In the genomic region with DNA sequence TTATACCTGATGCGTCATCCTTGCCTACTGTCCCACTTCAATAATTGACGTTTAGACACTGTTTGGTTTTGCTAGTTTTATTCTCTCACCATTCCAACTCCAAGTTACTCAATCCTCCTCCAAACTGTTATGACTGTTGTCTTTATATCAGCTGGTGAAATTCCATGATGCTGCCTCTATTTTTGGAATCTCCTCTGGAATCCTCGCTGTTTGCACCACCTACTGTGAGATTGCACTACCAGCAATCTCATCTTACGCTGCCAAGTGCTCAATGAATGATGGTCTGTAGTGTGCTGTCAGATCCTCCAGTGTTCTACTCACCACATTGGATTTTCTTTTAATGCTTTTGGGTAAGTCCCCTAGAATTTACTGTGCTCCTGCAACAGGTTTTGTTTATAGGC, we compare ENCODE assay signal across 11 cellular contexts. TPM values are rescaled to one million over a fixed set of nuclear protein-coding genes. Genes with fewer than 3 reads are reported as not detected.
DNase-seq lines count a peak whose midpoint lies in the region; ATAC-seq and TF ChIP-seq lines count a peak whose summit lies in the region.
"Had no signal": no experiment of that assay in that cellular context is flagged by ENCODE, and none has a peak within 500 bp of the region (broad histone marks: within the 10 kb centered on the region; RNA-seq: fewer than 3 reads in every experiment).

No MANE protein-coding gene starts in this region.

- DNase-seq in EH (ENCODE audit: low read depth), result peak; percentile 94
- DNase-seq in fibroblast of pulmonary artery (ENCODE audit: low read depth), result peak; percentile 73
- DNase-seq in osteocyte (ENCODE audit: extremely low spot score, unreplicated experiment), result no peak
- DNase-seq in WERI-Rb-1, result no peak
- DNase-seq in stimulated activated CD4-positive, alpha-beta T cell treated with anti-CD3 and anti-CD28 coated beads, Interleukin-4, amount 100 ng/mL, for 1 hour, result no peak
- no peak for DNase-seq in Kasumi-1 (lab: John Stamatoyannopoulos, UW)
- DNase-seq: Calu3 had no signal

- H3K27me3 ChIP-seq in WERI-Rb-1 (ENCODE audit: insufficient read depth, low read depth, severe bottlenecking), result no peaks in the 10 kb centered on the region

- peak overlapping the region; percentile 77 for H3K27ac Mint-ChIP-seq in osteocyte (ENCODE audit: unreplicated experiment)
- H3K27ac Mint-ChIP-seq: activated T-helper 2 cell treated with anti-CD3 and anti-CD28 coated beads, Interferon-gamma antibody, Interleukin-2, Interleukin-4, amounts not matched to agents 10 μg/mL and 5 μg/mL and 100 μg/mL, durations not matched to agents 14 hours and 24 hours and 36 hours had no signal

- no peaks in the 10 kb centered on the region for H3K9me3 Mint-ChIP-seq in osteocyte (ENCODE audit: unreplicated experiment)
- H3K9me3 Mint-ChIP-seq: activated T-helper 2 cell treated with anti-CD3 and anti-CD28 coated beads, Interferon-gamma antibody, Interleukin-2, Interleukin-4, amounts not matched to agents 10 μg/mL and 5 μg/mL and 100 μg/mL, durations not matched to agents 14 hours and 24 hours and 36 hours had no signal

- H3K4me3 ChIP-seq in fibroblast of pulmonary artery (replicated peaks; ENCODE audit: low read depth, low read length), result no peak overlapping the region
- H3K4me3 ChIP-seq in WERI-Rb-1 (ENCODE audit: low read depth, low read length), result no peak overlapping the region
- H3K4me3 ChIP-seq: prostate gland had no signal

- ATAC-seq in HG03460 (IDR thresholded peaks at IDR 0.05; ENCODE audit: unreplicated experiment), result no peak

- no peaks in the 10 kb centered on the region for H3K27me3 Mint-ChIP-seq in osteocyte (ENCODE audit: unreplicated experiment)

- H3K4me1 Mint-ChIP-seq in osteocyte (ENCODE audit: unreplicated experiment), result peaks cover 30% of the 10 kb centered on the region

- H3K36me3 ChIP-seq in WERI-Rb-1, result no peaks in the 10 kb centered on the region
- H3K36me3 ChIP-seq: prostate gland had no signal

- H3K9me3 ChIP-seq in WERI-Rb-1 (ENCODE audit: severe bottlenecking), result no peaks in the 10 kb centered on the region
- H3K9me3 ChIP-seq: prostate gland had no signal

- H3K27ac ChIP-seq in WERI-Rb-1, result no peak overlapping the region
- H3K27ac ChIP-seq: prostate gland had no signal

- H3K4me3 Mint-ChIP-seq in osteocyte (ENCODE audit: unreplicated experiment), result no peak overlapping the region

- TF ChIP-seq CTCF in fibroblast of pulmonary artery (IDR thresholded peaks at IDR 0.05; ENCODE audit: low read length, missing control alignments) (no peak), osteocyte (IDR thresholded peaks at IDR 0.05) (peak; percentile 47), WERI-Rb-1 (IDR thresholded peaks at IDR 0.05; ENCODE audit: low read depth, low read length) (no peak)

- H3K36me3 Mint-ChIP-seq in osteocyte (ENCODE audit: unreplicated experiment), result no peaks in the 10 kb centered on the region

TF ChIP-seq in PFSK-1, 5 proteins besides CTCF, POLR2A, EP300 and RAD21:
- TF ChIP-seq TAF1 (IDR thresholded peaks at IDR 0.05; ENCODE audit: borderline replicate concordance, insufficient read depth, low read length), result no peak
- peak; percentile 94 for TF ChIP-seq SIN3A (IDR thresholded peaks at IDR 0.05; ENCODE audit: borderline replicate concordance, insufficient read depth, low read length)

RNA-seq across cellular contexts. Expression of a gene that starts 13.2 kb away (rescaled TPM):
- polyA plus RNA-seq in PFSK-1 (2012; ENCODE audit: insufficient read length, low read depth), result 46.6 TPM
- total RNA-seq in osteocyte, result 69.3 and 74.8 TPM in 2 replicates
- total RNA-seq: activated T-helper 2 cell treated with anti-CD3 and anti-CD28 coated beads, Interferon-gamma antibody, Interleukin-2, Interleukin-4, amounts not matched to agents 10 μg/mL and 5 μg/mL and 100 μg/mL, durations not matched to agents 14 hours and 24 hours and 36 hours had no signal

Comparison
In these comparisons a context has a peak if more than half of its experiments do, and no peak if none do; other contexts are left out.
1. DNase-seq: peak in EH (single experiment) and fibroblast of pulmonary artery (single experiment); none in osteocyte (single experiment), WERI-Rb-1 (single experiment), stimulated activated CD4-positive, alpha-beta T cell treated with anti-CD3 and anti-CD28 coated beads, Interleukin-4, amount 100 ng/mL, for 1 hour (single experiment) and Kasumi-1 (0 of 2).